Comparison of ENCODE assay signal across 25 cellular contexts in the genomic region with DNA sequence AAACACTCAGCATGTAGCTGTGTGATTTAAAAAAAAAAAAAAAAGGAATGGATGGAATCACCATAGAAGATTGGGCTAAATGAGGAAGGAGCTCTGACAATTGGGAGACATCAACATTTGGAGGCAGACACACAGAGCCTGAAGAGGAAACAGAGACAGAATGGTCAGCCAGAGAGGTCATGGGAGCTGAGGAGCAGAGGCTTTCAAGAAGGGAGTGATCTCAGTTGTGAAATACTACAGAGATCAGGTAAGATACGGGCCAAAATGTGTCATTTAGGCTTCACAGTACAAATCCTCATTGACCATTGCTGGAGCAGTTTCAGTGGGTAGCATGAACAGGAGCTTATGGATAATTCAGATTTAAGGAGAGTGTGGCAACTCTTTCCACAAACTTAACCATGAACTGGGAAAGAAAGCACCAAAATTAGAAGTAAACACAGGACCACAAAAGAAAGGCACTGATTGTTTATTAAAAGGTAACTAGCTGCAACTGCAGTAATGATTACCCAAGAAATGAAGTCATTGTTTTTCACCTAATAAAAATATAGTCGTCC.
"Had no signal": no experiment of that assay in that cellular context is flagged by ENCODE, and none has a peak within 500 bp of the region (broad histone marks: within the 10 kb centered on the region; RNA-seq: fewer than 3 reads in every experiment).

No MANE protein-coding gene starts in this region.

- H3K27me3 Mint-ChIP-seq: activated B cell treated with CpG ODN at 0.5 μM for 24 hours; dendritic cell treated with granulocyte-macrophage colony-stimulating factor and Interleukin-4, amounts not matched to agents 40 ng/mL and 50 ng/mL, for 4 days; stimulated activated naive B cell treated with anti-CD40 and anti-IgM and Interleukin-4, amounts not matched to agents 10 μg/mL and 1 μg/mL and 100 μg/mL, for 72 hours had no signal

- H3K36me3 ChIP-seq: breast epithelium, gastrocnemius medialis, right lobe of liver, stomach, thyroid gland, upper lobe of left lung, vagina had no signal

- H3K4me1 Mint-ChIP-seq: activated B cell treated with CpG ODN at 0.5 μM for 24 hours; naive thymus-derived CD8-positive, alpha-beta T cell; neural crest cell; stimulated activated naive B cell treated with anti-CD40 and anti-IgM and Interleukin-4, amounts not matched to agents 10 μg/mL and 1 μg/mL and 100 μg/mL, for 72 hours had no signal

- H2AFZ ChIP-seq: hepatocyte had no signal

- H3K9me3 ChIP-seq: breast epithelium, gastrocnemius medialis, right lobe of liver, thyroid gland, upper lobe of left lung, vagina had no signal

- H3K27me3 ChIP-seq: breast epithelium, gastrocnemius medialis, hepatocyte, right lobe of liver, stomach, thyroid gland, upper lobe of left lung, vagina had no signal

- DNase-seq: activated B cell treated with CpG ODN at 0.5 μM for 24 hours; activated CD4-positive, alpha-beta T cell treated with anti-CD3 and anti-CD28 coated beads for 36 hours; activated naive CD4-positive, alpha-beta T cell; activated T-cell treated with anti-CD3 and anti-CD28 coated beads for 4 hours; activated T-cell treated with anti-CD3 and anti-CD28 coated beads, Interleukin-2, amount 50 U/mL, for 72 hours; central memory CD4-positive, alpha-beta T cell; gastrocnemius medialis; islet precursor cell; left colon; naive thymus-derived CD8-positive, alpha-beta T cell; occipital lobe; right lobe of liver; small intestine; stimulated activated CD4-positive, alpha-beta T cell treated with anti-CD3 and anti-CD28 coated beads, Interleukin-15, amount 100 ng/mL, for 24 hours; stimulated activated CD4-positive, alpha-beta T cell treated with anti-CD3 and anti-CD28 coated beads, Interleukin-2, amount 100 ng/mL, for 24 hours; stimulated activated naive B cell treated with anti-CD40 and anti-IgM and Interleukin-4, amounts not matched to agents 10 μg/mL and 1 μg/mL and 100 μg/mL, for 72 hours; stomach; thyroid gland; upper lobe of left lung had no signal

- H3K4me1 ChIP-seq: breast epithelium, right lobe of liver, stomach, thyroid gland, upper lobe of left lung, vagina had no signal

- H3K4me3 Mint-ChIP-seq: activated B cell treated with CpG ODN at 0.5 μM for 24 hours; activated CD4-positive, alpha-beta T cell treated with anti-CD3 and anti-CD28 coated beads for 36 hours; activated T-cell treated with anti-CD3 and anti-CD28 coated beads, Interleukin-2, amount 50 U/mL, for 72 hours; dendritic cell treated with granulocyte-macrophage colony-stimulating factor and Interleukin-4, amounts not matched to agents 40 ng/mL and 50 ng/mL, for 4 days; naive thymus-derived CD8-positive, alpha-beta T cell; neural crest cell; stimulated activated naive B cell treated with anti-CD40 and anti-IgM and Interleukin-4, amounts not matched to agents 10 μg/mL and 1 μg/mL and 100 μg/mL, for 72 hours had no signal

- H3K9me3 Mint-ChIP-seq: dendritic cell treated with granulocyte-macrophage colony-stimulating factor and Interleukin-4, amounts not matched to agents 40 ng/mL and 50 ng/mL, for 4 days had no signal

- H3K4me3 ChIP-seq: breast epithelium, gastrocnemius medialis, hepatocyte, right lobe of liver, stomach, thyroid gland, upper lobe of left lung, vagina had no signal

- H3K79me2 ChIP-seq: hepatocyte had no signal

- H3K27ac Mint-ChIP-seq: activated B cell treated with CpG ODN at 0.5 μM for 24 hours; activated CD4-positive, alpha-beta T cell treated with anti-CD3 and anti-CD28 coated beads for 36 hours; activated naive CD4-positive, alpha-beta T cell treated with anti-CD3 and anti-CD28 coated beads, Interleukin-2, amount 50 U/mL, for 72 hours; activated T-cell treated with anti-CD3 and anti-CD28 coated beads, Interleukin-2, amount 50 U/mL, for 72 hours; dendritic cell treated with granulocyte-macrophage colony-stimulating factor and Interleukin-4, amounts not matched to agents 40 ng/mL and 50 ng/mL, for 4 days; naive thymus-derived CD8-positive, alpha-beta T cell; stimulated activated naive B cell treated with anti-CD40 and anti-IgM and Interleukin-4, amounts not matched to agents 10 μg/mL and 1 μg/mL and 100 μg/mL, for 72 hours had no signal

- H3K36me3 Mint-ChIP-seq: stimulated activated naive B cell treated with anti-CD40 and anti-IgM and Interleukin-4, amounts not matched to agents 10 μg/mL and 1 μg/mL and 100 μg/mL, for 72 hours had no signal

- H3K27ac ChIP-seq: breast epithelium, gastrocnemius medialis, right lobe of liver, stomach, thyroid gland, upper lobe of left lung, vagina had no signal

- ATAC-seq: activated CD4-positive, alpha-beta T cell treated with anti-CD3 and anti-CD28 coated beads for 36 hours; activated naive CD4-positive, alpha-beta T cell treated with anti-CD3 and anti-CD28 coated beads, Interleukin-2, amount 50 U/mL, for 72 hours; activated T-cell treated with anti-CD3 and anti-CD28 coated beads, Interleukin-2, amount 50 U/mL, for 72 hours; gastrocnemius medialis; left colon; naive thymus-derived CD8-positive, alpha-beta T cell; stimulated activated naive B cell treated with anti-CD40 and anti-IgM and Interleukin-4, amounts not matched to agents 10 μg/mL and 1 μg/mL and 100 μg/mL, for 72 hours had no signal

- H3K4me2 ChIP-seq: hepatocyte had no signal
